In the genomic region with DNA sequence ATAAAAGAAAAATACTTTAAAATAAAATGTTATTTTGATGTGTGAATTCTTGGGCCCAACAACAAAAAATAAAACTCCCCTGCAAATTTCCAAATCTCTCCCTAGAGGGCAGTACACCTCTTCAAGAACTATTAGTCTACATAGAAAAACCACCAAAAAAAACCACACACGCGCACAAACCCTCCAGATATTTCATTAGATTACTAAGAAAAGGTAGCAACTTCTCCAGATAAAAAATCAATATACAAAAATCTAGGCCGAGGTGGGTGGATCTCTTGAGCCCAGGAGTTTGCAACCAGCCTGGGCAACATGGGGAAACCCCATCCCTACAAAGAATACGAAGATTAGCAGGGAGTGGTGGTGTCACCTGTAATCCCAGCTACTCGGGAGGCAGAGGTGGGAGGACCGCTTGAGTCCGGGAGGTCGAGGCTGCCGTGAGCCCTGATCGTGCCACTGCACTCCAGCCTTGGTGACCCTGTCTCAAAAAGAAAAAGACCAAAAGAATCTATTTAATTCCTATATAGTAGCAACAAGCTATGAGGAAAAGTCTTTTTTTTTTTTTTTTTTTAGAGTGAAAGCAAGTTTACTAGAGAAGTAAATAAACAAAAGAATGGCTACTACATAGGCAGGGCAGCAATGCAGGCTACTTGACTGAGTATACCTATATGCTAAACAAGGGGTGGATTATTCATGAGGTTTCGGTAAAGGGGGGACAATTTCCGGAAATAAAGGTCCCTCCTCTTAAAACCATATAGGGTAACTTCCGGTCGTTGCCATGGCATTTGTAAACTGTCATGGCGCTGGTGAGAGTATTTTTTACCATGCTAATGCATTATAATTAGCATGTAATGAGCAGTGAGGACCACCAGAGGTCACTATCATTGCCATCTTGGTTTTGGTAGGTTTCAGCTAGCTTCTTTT, we compare ENCODE assay signal across 1 cellular context.
TF ChIP-seq lines count a peak whose summit lies in the region.

No MANE protein-coding gene starts in this region.

TF ChIP-seq in GM23338, 12 proteins besides CTCF, POLR2A, EP300 and RAD21 (continued from another document):
- TF ChIP-seq, protein P1, sequence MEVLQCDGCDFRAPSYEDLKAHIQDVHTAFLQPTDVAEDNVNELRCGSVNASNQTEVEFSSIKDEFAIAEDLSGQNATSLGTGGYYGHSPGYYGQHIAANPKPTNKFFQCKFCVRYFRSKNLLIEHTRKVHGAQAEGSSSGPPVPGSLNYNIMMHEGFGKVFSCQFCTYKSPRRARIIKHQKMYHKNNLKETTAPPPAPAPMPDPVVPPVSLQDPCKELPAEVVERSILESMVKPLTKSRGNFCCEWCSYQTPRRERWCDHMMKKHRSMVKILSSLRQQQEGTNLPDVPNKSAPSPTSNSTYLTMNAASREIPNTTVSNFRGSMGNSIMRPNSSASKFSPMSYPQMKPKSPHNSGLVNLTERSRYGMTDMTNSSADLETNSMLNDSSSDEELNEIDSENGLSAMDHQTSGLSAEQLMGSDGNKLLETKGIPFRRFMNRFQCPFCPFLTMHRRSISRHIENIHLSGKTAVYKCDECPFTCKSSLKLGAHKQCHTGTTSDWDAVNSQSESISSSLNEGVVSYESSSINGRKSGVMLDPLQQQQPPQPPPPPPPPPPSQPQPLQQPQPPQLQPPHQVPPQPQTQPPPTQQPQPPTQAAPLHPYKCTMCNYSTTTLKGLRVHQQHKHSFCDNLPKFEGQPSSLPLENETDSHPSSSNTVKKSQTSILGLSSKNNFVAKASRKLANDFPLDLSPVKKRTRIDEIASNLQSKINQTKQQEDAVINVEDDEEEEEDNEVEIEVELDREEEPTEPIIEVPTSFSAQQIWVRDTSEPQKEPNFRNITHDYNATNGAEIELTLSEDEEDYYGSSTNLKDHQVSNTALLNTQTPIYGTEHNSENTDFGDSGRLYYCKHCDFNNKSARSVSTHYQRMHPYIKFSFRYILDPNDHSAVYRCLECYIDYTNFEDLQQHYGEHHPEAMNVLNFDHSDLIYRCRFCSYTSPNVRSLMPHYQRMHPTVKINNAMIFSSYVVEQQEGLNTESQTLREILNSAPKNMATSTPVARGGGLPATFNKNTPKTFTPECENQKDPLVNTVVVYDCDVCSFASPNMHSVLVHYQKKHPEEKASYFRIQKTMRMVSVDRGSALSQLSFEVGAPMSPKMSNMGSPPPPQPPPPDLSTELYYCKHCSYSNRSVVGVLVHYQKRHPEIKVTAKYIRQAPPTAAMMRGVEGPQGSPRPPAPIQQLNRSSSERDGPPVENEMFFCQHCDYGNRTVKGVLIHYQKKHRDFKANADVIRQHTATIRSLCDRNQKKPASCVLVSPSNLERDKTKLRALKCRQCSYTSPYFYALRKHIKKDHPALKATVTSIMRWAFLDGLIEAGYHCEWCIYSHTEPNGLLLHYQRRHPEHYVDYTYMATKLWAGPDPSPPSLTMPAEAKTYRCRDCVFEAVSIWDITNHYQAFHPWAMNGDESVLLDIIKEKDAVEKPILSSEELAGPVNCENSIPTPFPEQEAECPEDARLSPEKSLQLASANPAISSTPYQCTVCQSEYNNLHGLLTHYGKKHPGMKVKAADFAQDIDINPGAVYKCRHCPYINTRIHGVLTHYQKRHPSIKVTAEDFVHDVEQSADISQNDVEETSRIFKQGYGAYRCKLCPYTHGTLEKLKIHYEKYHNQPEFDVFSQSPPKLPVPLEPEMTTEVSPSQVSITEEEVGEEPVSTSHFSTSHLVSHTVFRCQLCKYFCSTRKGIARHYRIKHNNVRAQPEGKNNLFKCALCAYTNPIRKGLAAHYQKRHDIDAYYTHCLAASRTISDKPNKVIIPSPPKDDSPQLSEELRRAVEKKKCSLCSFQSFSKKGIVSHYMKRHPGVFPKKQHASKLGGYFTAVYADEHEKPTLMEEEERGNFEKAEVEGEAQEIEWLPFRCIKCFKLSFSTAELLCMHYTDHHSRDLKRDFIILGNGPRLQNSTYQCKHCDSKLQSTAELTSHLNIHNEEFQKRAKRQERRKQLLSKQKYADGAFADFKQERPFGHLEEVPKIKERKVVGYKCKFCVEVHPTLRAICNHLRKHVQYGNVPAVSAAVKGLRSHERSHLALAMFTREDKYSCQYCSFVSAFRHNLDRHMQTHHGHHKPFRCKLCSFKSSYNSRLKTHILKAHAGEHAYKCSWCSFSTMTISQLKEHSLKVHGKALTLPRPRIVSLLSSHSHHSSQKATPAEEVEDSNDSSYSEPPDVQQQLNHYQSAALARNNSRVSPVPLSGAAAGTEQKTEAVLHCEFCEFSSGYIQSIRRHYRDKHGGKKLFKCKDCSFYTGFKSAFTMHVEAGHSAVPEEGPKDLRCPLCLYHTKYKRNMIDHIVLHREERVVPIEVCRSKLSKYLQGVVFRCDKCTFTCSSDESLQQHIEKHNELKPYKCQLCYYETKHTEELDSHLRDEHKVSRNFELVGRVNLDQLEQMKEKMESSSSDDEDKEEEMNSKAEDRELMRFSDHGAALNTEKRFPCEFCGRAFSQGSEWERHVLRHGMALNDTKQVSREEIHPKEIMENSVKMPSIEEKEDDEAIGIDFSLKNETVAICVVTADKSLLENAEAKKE (CRISPR knock-in tag; IDR thresholded peaks at IDR 0.05), result no peak
- TF ChIP-seq EZH2phosphoT487 (IDR thresholded peaks at IDR 0.05; ENCODE audit: unreplicated experiment), result no peak
- TF ChIP-seq, protein P2, sequence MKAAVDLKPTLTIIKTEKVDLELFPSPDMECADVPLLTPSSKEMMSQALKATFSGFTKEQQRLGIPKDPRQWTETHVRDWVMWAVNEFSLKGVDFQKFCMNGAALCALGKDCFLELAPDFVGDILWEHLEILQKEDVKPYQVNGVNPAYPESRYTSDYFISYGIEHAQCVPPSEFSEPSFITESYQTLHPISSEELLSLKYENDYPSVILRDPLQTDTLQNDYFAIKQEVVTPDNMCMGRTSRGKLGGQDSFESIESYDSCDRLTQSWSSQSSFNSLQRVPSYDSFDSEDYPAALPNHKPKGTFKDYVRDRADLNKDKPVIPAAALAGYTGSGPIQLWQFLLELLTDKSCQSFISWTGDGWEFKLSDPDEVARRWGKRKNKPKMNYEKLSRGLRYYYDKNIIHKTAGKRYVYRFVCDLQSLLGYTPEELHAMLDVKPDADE (IDR thresholded peaks at IDR 0.05), result no peak
- TF ChIP-seq CREB1 (CRISPR knock-in tag; IDR thresholded peaks at IDR 0.05; ENCODE audit: low read depth), result no peak
- TF ChIP-seq ZNF331 (CRISPR knock-in tag; IDR thresholded peaks at IDR 0.05; ENCODE audit: low read depth), result no peak
- TF ChIP-seq JUNB (IDR thresholded peaks at IDR 0.05; ENCODE audit: unreplicated experiment), result no peak
- TF ChIP-seq POLR2AphosphoS5 (IDR thresholded peaks at IDR 0.05; ENCODE audit: low read depth), result no peak
- TF ChIP-seq, protein P3, sequence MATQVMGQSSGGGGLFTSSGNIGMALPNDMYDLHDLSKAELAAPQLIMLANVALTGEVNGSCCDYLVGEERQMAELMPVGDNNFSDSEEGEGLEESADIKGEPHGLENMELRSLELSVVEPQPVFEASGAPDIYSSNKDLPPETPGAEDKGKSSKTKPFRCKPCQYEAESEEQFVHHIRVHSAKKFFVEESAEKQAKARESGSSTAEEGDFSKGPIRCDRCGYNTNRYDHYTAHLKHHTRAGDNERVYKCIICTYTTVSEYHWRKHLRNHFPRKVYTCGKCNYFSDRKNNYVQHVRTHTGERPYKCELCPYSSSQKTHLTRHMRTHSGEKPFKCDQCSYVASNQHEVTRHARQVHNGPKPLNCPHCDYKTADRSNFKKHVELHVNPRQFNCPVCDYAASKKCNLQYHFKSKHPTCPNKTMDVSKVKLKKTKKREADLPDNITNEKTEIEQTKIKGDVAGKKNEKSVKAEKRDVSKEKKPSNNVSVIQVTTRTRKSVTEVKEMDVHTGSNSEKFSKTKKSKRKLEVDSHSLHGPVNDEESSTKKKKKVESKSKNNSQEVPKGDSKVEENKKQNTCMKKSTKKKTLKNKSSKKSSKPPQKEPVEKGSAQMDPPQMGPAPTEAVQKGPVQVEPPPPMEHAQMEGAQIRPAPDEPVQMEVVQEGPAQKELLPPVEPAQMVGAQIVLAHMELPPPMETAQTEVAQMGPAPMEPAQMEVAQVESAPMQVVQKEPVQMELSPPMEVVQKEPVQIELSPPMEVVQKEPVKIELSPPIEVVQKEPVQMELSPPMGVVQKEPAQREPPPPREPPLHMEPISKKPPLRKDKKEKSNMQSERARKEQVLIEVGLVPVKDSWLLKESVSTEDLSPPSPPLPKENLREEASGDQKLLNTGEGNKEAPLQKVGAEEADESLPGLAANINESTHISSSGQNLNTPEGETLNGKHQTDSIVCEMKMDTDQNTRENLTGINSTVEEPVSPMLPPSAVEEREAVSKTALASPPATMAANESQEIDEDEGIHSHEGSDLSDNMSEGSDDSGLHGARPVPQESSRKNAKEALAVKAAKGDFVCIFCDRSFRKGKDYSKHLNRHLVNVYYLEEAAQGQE (IDR thresholded peaks at IDR 0.05; ENCODE audit: unreplicated experiment), result no peak
- no peak for TF ChIP-seq EZH2 (IDR thresholded peaks at IDR 0.05; ENCODE audit: low read depth, unreplicated experiment)
- TF ChIP-seq ZNF114 (CRISPR knock-in tag; IDR thresholded peaks at IDR 0.05), result no peak
- TF ChIP-seq STAT1 (IDR thresholded peaks at IDR 0.05; ENCODE audit: unreplicated experiment), result no peak
